22 cellular contexts compared by ENCODE assay signal in genomic region chr17:1021147-1021546, GRCh38. TPM values are rescaled to one million over a fixed set of nuclear protein-coding genes. Genes with fewer than 3 reads are reported as not detected.
DNase-seq lines count a peak whose midpoint lies in the region; ATAC-seq, FAIRE-seq and TF ChIP-seq lines count a peak whose summit lies in the region.
"Had no signal": no experiment of that assay in that cellular context is flagged by ENCODE, and none has a peak within 500 bp of the region (broad histone marks: within the 10 kb centered on the region; RNA-seq: fewer than 3 reads in every experiment).

No MANE protein-coding gene starts in this region.

- H4K8ac ChIP-seq in H1 (ENCODE audit: extremely low read depth, insufficient read depth, low read length), result no peak overlapping the region; the same call in 1 of the 2 replicates

- H4K5ac ChIP-seq in H1 (ENCODE audit: insufficient read length, low read depth, low read length), result no peak overlapping the region

- TF ChIP-seq CTCF in H1 (IDR thresholded peaks at IDR 0.05; ENCODE audit: control extremely low read depth in 1 of 3, insufficient read depth in 1 of 3, low read depth in 1 of 3, low read length in 3 of 3), result no peak
- no peak for TF ChIP-seq CTCF in upper lobe of right lung (IDR thresholded peaks at IDR 0.05)

- no peak overlapping the region for H3K18ac ChIP-seq in H1 (ENCODE audit: extremely low read depth, low read length)

- no peaks in the 10 kb centered on the region for H3K23me2 ChIP-seq in H1 (ENCODE audit: low read depth, low read length)

- H3K56ac ChIP-seq in H1 (replicated peaks; ENCODE audit: insufficient read length, low read depth, low read length), result no peak overlapping the region

- no peak overlapping the region for H3K14ac ChIP-seq in H1 (ENCODE audit: insufficient read length)

- POLR2A ChIA-PET in H1 (lab: Charles Lee; ENCODE audit: partially characterized antibody), result interaction anchor here (1.5 kb wide), 1 partner anchor 17 kb away, joined by 3 read pairs; no protein-coding TSS in a partner anchor

- H3K9me3 ChIP-seq in H1 (ENCODE audit: insufficient read depth in 2 of 2, low read depth in 1 of 2, low read length in 1 of 2), result no peaks in the 10 kb centered on the region
- H3K9me3 ChIP-seq in mucosa of stomach (ENCODE audit: control insufficient read depth, low read length), result no peaks in the 10 kb centered on the region
- H3K9me3 ChIP-seq in upper lobe of right lung, result no peaks in the 10 kb centered on the region
- H3K9me3 ChIP-seq: Caco-2 had no signal

- H3K36me3 ChIP-seq in H1 (ENCODE audit: control insufficient read depth in 2 of 4, insufficient read depth in 4 of 4, low read length in 3 of 4) (no peaks in the 10 kb centered on the region), mucosa of stomach (ENCODE audit: control insufficient read depth, insufficient read depth, low read length) (no peaks in the 10 kb centered on the region), upper lobe of right lung (peaks cover 9% of the 10 kb centered on the region)

- H4K20me1 ChIP-seq in H1 (replicated peaks in 1 of 2; ENCODE audit: control insufficient read depth in 1 of 2, insufficient read depth in 2 of 2, low read length in 2 of 2), result peaks cover 0 to 2% of the 10 kb centered on the region in 2 experiments

- DNase-seq in Right ventricle myocardium inferior (ENCODE audit: missing footprints), result peak; percentile 26
- DNase-seq in left ventricle myocardium superior, result no peak
- no peak for DNase-seq in H1 (ENCODE audit: low read depth in 1 of 2, low spot score in 2 of 2)
- DNase-seq in upper lobe of right lung, result no peak
- no peak for DNase-seq in NK-92 treated with Interleukin-12 subunit alpha and Interleukin-12 subunit beta, amount 100 ng/mL, for 24 hours (lab: John Stamatoyannopoulos, UW)
- no peak for DNase-seq in GOT3 (lab: John Stamatoyannopoulos, UW)
- DNase-seq: 8988T; Caco-2; CD4-positive, alpha-beta T cell; DMS153; GF-D8; KBM-7; MV-4-11; NCI-H187 treated with DMSO at 0.1 percent for 48 hours; NCI-H2227 treated with DMSO at 0.1 percent for 48 hours; NCI-H510A treated with DMSO at 0.1 percent for 48 hours; NCI-H82; PC-3; RPMI8226 had no signal

- intact Hi-C loops in Right ventricle myocardium inferior (cut with DNase I) (no loop called here), left ventricle myocardium superior (cut with micrococcal nuclease) (no loop called here), upper lobe of right lung (cut with DNase I) (no loop called here)

- H3K4me1 ChIP-seq in H1 (replicated peaks in 1 of 4; ENCODE audit: control insufficient read depth in 3 of 4, insufficient read depth in 4 of 4, low read length in 3 of 4), result no peaks in the 10 kb centered on the region
- peaks cover 18% of the 10 kb centered on the region for H3K4me1 ChIP-seq in mucosa of stomach (ENCODE audit: control insufficient read depth, insufficient read depth, low read length)
- no peaks in the 10 kb centered on the region for H3K4me1 ChIP-seq in upper lobe of right lung

- H2BK120ac ChIP-seq in H1 (replicated peaks; ENCODE audit: low read depth, low read length), result no peak overlapping the region

- no peak overlapping the region for H3K27ac ChIP-seq in H1 (ENCODE audit: low read depth, low read length)
- H3K27ac ChIP-seq in upper lobe of right lung, result no peak overlapping the region

- 93% methylated on average over 13 of the region's 17 CpGs; no CpG with 5 or more reads in 1 of the 2 experiments for WGBS in H1 (ENCODE audit: extremely low coverage in 1 of 2, insufficient coverage in 1 of 2, insufficient read length in 1 of 2, insufficient replicate concordance in 2 of 2, low coverage in 1 of 2, low lambda C conversion rate in 2 of 2, missing lambda C conversion rate in 1 of 2), 2 experiments

- no peak for TF ChIP-seq POLR2A in H1 (IDR thresholded peaks at IDR 0.05; ENCODE audit: control extremely low read depth in 1 of 2, low read depth in 2 of 2, low read length in 2 of 2)

- no peak overlapping the region for H3K23ac ChIP-seq in H1 (ENCODE audit: insufficient read length)

- H3K27me3 ChIP-seq in H1 (replicated peaks in 1 of 4; ENCODE audit: control insufficient read depth in 3 of 4, extremely low read depth in 1 of 4, insufficient read depth in 3 of 4, low read length in 3 of 4) (no peaks in the 10 kb centered on the region), mucosa of stomach (ENCODE audit: control insufficient read depth, insufficient read depth, low read length) (no peaks in the 10 kb centered on the region), upper lobe of right lung (no peaks in the 10 kb centered on the region)

- peak overlapping the region; percentile 14; the same call in 1 of the 2 replicates for H2BK12ac ChIP-seq in H1 (ENCODE audit: low read depth, low read length)

- no peaks in the 10 kb centered on the region for H3K79me2 ChIP-seq in H1 (ENCODE audit: control insufficient read depth in 1 of 2, insufficient read depth in 2 of 2, low read length in 2 of 2)

- H3K4me3 ChIP-seq in H1 (ENCODE audit: extremely low read depth in 1 of 4, insufficient read depth in 2 of 4, low read depth in 3 of 4, low read length in 4 of 4) (no peak overlapping the region), mucosa of stomach (ENCODE audit: low read length) (no peak overlapping the region), upper lobe of right lung (no peak overlapping the region)

- H2BK15ac ChIP-seq in H1 (ENCODE audit: low read length), result no peak overlapping the region

- no peak for FAIRE-seq in H1 (lab: Jason Lieb, UNC)
- FAIRE-seq: HepG2 had no signal

- no peak overlapping the region for H2BK5ac ChIP-seq in H1 (ENCODE audit: low read depth, low read length)

- no peaks in the 10 kb centered on the region for H3K79me1 ChIP-seq in H1 (ENCODE audit: low read depth, low read length)

- TF ChIP-seq EP300 in H1 (IDR thresholded peaks at IDR 0.05; ENCODE audit: borderline replicate concordance in 1 of 2, low read depth in 2 of 2, low read length in 2 of 2), result no peak

- TF ChIP-seq RAD21 in H1 (IDR thresholded peaks at IDR 0.05 in 1 of 2, conservative IDR thresholded peaks at IDR 0.05 in 1 of 2; ENCODE audit: low read depth in 2 of 2, low read length in 2 of 2), result no peak

- H3K9ac ChIP-seq in H1 (replicated peaks in 1 of 4; ENCODE audit: extremely low read depth in 1 of 4, low read depth in 3 of 4, low read length in 3 of 4) (no peak overlapping the region), mucosa of stomach (ENCODE audit: low read length) (peak overlapping the region; percentile 8)

- no peak overlapping the region for H2AK5ac ChIP-seq in H1 (ENCODE audit: low read depth, low read length)

- no peak overlapping the region for H2BK20ac ChIP-seq in H1 (ENCODE audit: low read length)

- CTCF ChIA-PET in H1 (lab: Charles Lee; ENCODE audit: partially characterized antibody), result interaction anchor here (0.5 to 1.0 kb wide), 3 partner anchors 23 to 150 kb away, joined by 3 to 6 read pairs (median 5); no protein-coding TSS in a partner anchor

- H2AFZ ChIP-seq in H1 (ENCODE audit: low read length), result no peak overlapping the region

- no peak overlapping the region for H3K4ac ChIP-seq in H1 (replicated peaks; ENCODE audit: insufficient read length, low read depth, low read length)

- H3K4me2 ChIP-seq in H1 (ENCODE audit: insufficient read depth in 1 of 2, low read depth in 2 of 2, low read length in 2 of 2), result no peak overlapping the region

- ATAC-seq in Right ventricle myocardium inferior (no peak), left ventricle myocardium superior (no peak), upper lobe of right lung (peak; percentile 3), HG03280 (IDR thresholded peaks at IDR 0.05; ENCODE audit: unreplicated experiment) (no peak)
- ATAC-seq: HepG2, PC-3 had no signal

- no peak overlapping the region for H4K91ac ChIP-seq in H1 (replicated peaks; ENCODE audit: insufficient read length, low read length)

TF ChIP-seq in H1, 55 proteins besides CTCF, POLR2A, EP300 and RAD21 (continues in another document):
- TF ChIP-seq ATF2 (IDR thresholded peaks at IDR 0.05; ENCODE audit: low read length), result no peak
- TF ChIP-seq EGR1 (IDR thresholded peaks at IDR 0.05; ENCODE audit: borderline replicate concordance, low read depth, low read length), result no peak
- TF ChIP-seq RFX5 (IDR thresholded peaks at IDR 0.05; ENCODE audit: borderline replicate concordance, low read depth, low read length), result no peak
- TF ChIP-seq KDM1A (IDR thresholded peaks at IDR 0.05; ENCODE audit: borderline replicate concordance, low read length), result no peak

RNA-seq across cellular contexts. Expression of gene TIMM22, which starts 24.2 kb away (rescaled TPM):
- 17.3 TPM for total RNA-seq in Right ventricle myocardium inferior
- total RNA-seq in left ventricle myocardium superior, result 15.8 TPM
- 17.2 and 17.4 TPM in 2 replicates for total RNA-seq in H1 (2021; fragmentation: NEBNext Ultra II Directional; extraction: Animal tissue kit (Norgen Biotek cat#: 25700))
- 13.4 and 13.8 TPM in 2 replicates for polyA plus RNA-seq in H1 (2011; rRNA removed)
- 14.0 TPM for polyA plus RNA-seq in H1 (2011; cell fraction: cytosol; rRNA removed)
- polyA plus RNA-seq in H1 (2011; cell fraction: nucleus; rRNA removed), result 13.2 TPM
- polyA plus RNA-seq in H1 (2012, experiment 1 of 2), result 16.6 to 18.0 TPM (median 16.9 TPM) in 4 replicates
- 20.1 TPM for polyA plus RNA-seq in H1 (2012, experiment 2 of 2)
- 11.2 TPM for polyA plus RNA-seq in H1 (2013, experiment 1 of 2)
- polyA plus RNA-seq in H1 (2013, experiment 2 of 2), result 11.6 TPM
- 11.7 and 14.6 TPM in 2 replicates for polyA minus RNA-seq in H1 (2011; rRNA and poly(A)+ RNA removed)
- polyA minus RNA-seq in H1 (2011; cell fraction: cytosol; rRNA and poly(A)+ RNA removed), result 7.2 TPM
- polyA minus RNA-seq in H1 (2011; cell fraction: nucleus; rRNA and poly(A)+ RNA removed), result 18.9 TPM
- total RNA-seq in upper lobe of right lung, result 10.7 TPM

RNA-seq across cellular contexts. Expression of gene NXN, which starts 41.6 kb away (rescaled TPM):
- 18.5 TPM for total RNA-seq in Right ventricle myocardium inferior
- 18.9 TPM for total RNA-seq in left ventricle myocardium superior
- 88.4 and 94.1 TPM in 2 replicates for total RNA-seq in H1 (2021; fragmentation: NEBNext Ultra II Directional; extraction: Animal tissue kit (Norgen Biotek cat#: 25700))
- 107 and 205 TPM in 2 replicates for polyA plus RNA-seq in H1 (2011; rRNA removed)
- polyA plus RNA-seq in H1 (2011; cell fraction: cytosol; rRNA removed), result 64.0 TPM
- 91.0 TPM for polyA plus RNA-seq in H1 (2011; cell fraction: nucleus; rRNA removed)
- polyA plus RNA-seq in H1 (2012, experiment 1 of 2), result 66.9 to 74.9 TPM (median 72.0 TPM) in 4 replicates
- polyA plus RNA-seq in H1 (2012, experiment 2 of 2), result 66.3 TPM
- 53.1 TPM for polyA plus RNA-seq in H1 (2013, experiment 1 of 2)
- polyA plus RNA-seq in H1 (2013, experiment 2 of 2), result 63.6 TPM
- polyA minus RNA-seq in H1 (2011; rRNA and poly(A)+ RNA removed), result 85.6 and 114 TPM in 2 replicates
- 74.2 TPM for polyA minus RNA-seq in H1 (2011; cell fraction: cytosol; rRNA and poly(A)+ RNA removed)
- 46.8 TPM for polyA minus RNA-seq in H1 (2011; cell fraction: nucleus; rRNA and poly(A)+ RNA removed)
- total RNA-seq in upper lobe of right lung, result 57.3 TPM
